Comparison of ENCODE assay signal across 31 cellular contexts in the genomic region with DNA sequence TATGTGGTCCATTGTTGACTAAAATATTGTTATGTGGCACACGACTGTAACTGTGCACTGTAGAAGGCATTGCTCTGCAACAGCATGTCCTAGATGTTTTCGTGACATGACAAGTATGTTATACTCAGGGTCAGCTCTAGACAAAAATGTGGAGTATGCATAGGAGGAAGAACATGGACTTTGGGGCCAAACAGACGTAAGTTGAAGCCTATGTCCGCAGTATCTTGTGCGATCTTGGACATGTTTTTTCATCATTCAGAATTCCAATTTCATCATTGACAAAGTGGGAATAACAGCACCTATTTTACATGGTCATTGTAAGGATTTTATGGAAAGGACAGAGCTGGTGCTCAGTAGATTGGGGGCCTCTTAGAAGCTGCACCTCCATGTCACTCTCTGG. TPM values are rescaled to one million over a fixed set of nuclear protein-coding genes. Genes with fewer than 3 reads are reported as not detected.
"Had no signal": no experiment of that assay in that cellular context is flagged by ENCODE, and none has a peak within 500 bp of the region (broad histone marks: within the 10 kb centered on the region; RNA-seq: fewer than 3 reads in every experiment).

No MANE protein-coding gene starts in this region.

- H3K9me3 Mint-ChIP-seq: activated CD4-positive, alpha-beta T cell treated with anti-CD3 and anti-CD28 coated beads, Interleukin-2, amount 10 ng/mL, durations not matched to agents 7 days and 5 days; activated CD8-positive, alpha-beta T cell treated with anti-CD3 and anti-CD28 coated beads for 36 hours; activated naive CD4-positive, alpha-beta T cell treated with anti-CD3 and anti-CD28 coated beads, Interleukin-2, amount 10 ng/mL, durations not matched to agents 7 days and 5 days; activated naive CD4-positive, alpha-beta T cell treated with anti-CD3 and anti-CD28 coated beads, Interleukin-2, amount 50 U/mL, for 72 hours; activated naive CD8-positive, alpha-beta T cell treated with anti-CD3 and anti-CD28 coated beads, Interleukin-2, amount 10 ng/mL, durations not matched to agents 7 days and 5 days; activated T-cell treated with anti-CD3 and anti-CD28 coated beads, Interleukin-2, amount 50 U/mL, for 24 hours; activated T-cell treated with anti-CD3 and anti-CD28 coated beads, Interleukin-2, amount 50 U/mL, for 72 hours; brain; T-helper 2 cell treated with Interferon-gamma antibody and Interleukin-4, amounts not matched to agents 5 μg/mL and 100 μg/mL, for 36 hours had no signal

- H3K27ac Mint-ChIP-seq: activated CD4-positive, alpha-beta T cell treated with anti-CD3 and anti-CD28 coated beads, Interleukin-2, amount 10 ng/mL, durations not matched to agents 7 days and 5 days; activated CD8-positive, alpha-beta T cell treated with anti-CD3 and anti-CD28 coated beads for 36 hours; activated naive CD4-positive, alpha-beta T cell treated with anti-CD3 and anti-CD28 coated beads, Interleukin-2, amount 10 ng/mL, durations not matched to agents 7 days and 5 days; activated naive CD4-positive, alpha-beta T cell treated with anti-CD3 and anti-CD28 coated beads, Interleukin-2, amount 50 U/mL, for 72 hours; activated naive CD8-positive, alpha-beta T cell treated with anti-CD3 and anti-CD28 coated beads, Interleukin-2, amount 10 ng/mL, durations not matched to agents 7 days and 5 days; activated T-cell treated with anti-CD3 and anti-CD28 coated beads, Interleukin-2, amount 50 U/mL, for 24 hours; activated T-cell treated with anti-CD3 and anti-CD28 coated beads, Interleukin-2, amount 50 U/mL, for 72 hours; T-helper 17 cell; T-helper 2 cell treated with Interferon-gamma antibody and Interleukin-4, amounts not matched to agents 5 μg/mL and 100 μg/mL, for 36 hours had no signal

- H3K4me1 ChIP-seq: ascending aorta, breast epithelium, colonic mucosa, foreskin keratinocyte had no signal

- H3K36me3 Mint-ChIP-seq: activated naive CD4-positive, alpha-beta T cell treated with anti-CD3 and anti-CD28 coated beads, Interleukin-2, amount 10 ng/mL, durations not matched to agents 7 days and 5 days; activated naive CD4-positive, alpha-beta T cell treated with anti-CD3 and anti-CD28 coated beads, Interleukin-2, amount 50 U/mL, for 72 hours; activated naive CD8-positive, alpha-beta T cell treated with anti-CD3 and anti-CD28 coated beads, Interleukin-2, amount 10 ng/mL, durations not matched to agents 7 days and 5 days; brain had no signal

- H3K27me3 ChIP-seq: ascending aorta, breast epithelium, cardiac muscle cell, colonic mucosa, gastrocnemius medialis, heart left ventricle had no signal

- DNase-seq: activated CD4-positive, alpha-beta T cell treated with anti-CD3 and anti-CD28 coated beads for 1 hour; activated CD4-positive, alpha-beta T cell treated with anti-CD3 and anti-CD28 coated beads for 4 hours; activated CD4-positive, alpha-beta T cell treated with anti-CD3 and anti-CD28 coated beads, Interleukin-2, amount 10 ng/mL, durations not matched to agents 7 days and 5 days; activated CD4-positive, alpha-beta T cell treated with anti-CD3 and anti-CD28 coated beads, Interleukin-2, amount 50 U/mL, for 4 hours; activated CD8-positive, alpha-beta memory T cell treated with anti-CD3 and anti-CD28 coated beads for 24 hours; activated CD8-positive, alpha-beta memory T cell treated with anti-CD3 and anti-CD28 coated beads, Interleukin-2, amount 50 U/mL, for 4 hours; activated CD8-positive, alpha-beta T cell treated with anti-CD3 and anti-CD28 coated beads for 36 hours; activated gamma-delta T cell; activated naive CD4-positive, alpha-beta T cell; activated naive CD4-positive, alpha-beta T cell treated with anti-CD3 and anti-CD28 coated beads, Interleukin-2, amount 10 ng/mL, durations not matched to agents 7 days and 5 days; activated naive CD8-positive, alpha-beta T cell treated with anti-CD3 and anti-CD28 coated beads, Interleukin-2, amount 10 ng/mL, durations not matched to agents 7 days and 5 days; activated T-cell treated with anti-CD3 and anti-CD28 coated beads for 4 hours; activated T-cell treated with anti-CD3 and anti-CD28 coated beads, Interleukin-2, amount 50 U/mL, for 24 hours; activated T-cell treated with anti-CD3 and anti-CD28 coated beads, Interleukin-2, amount 50 U/mL, for 72 hours; central memory CD4-positive, alpha-beta T cell; cerebellar nuclear complex; colonic mucosa; effector CD8-positive, alpha-beta T cell; foreskin keratinocyte; gastrocnemius medialis; glutamatergic neuron; heart left ventricle; T-helper 1 cell; T-helper 17 cell; T1000 had no signal

- ATAC-seq: activated CD8-positive, alpha-beta T cell treated with anti-CD3 and anti-CD28 coated beads for 36 hours; activated naive CD4-positive, alpha-beta T cell treated with anti-CD3 and anti-CD28 coated beads, Interleukin-2, amount 50 U/mL, for 72 hours; activated T-cell treated with anti-CD3 and anti-CD28 coated beads, Interleukin-2, amount 50 U/mL, for 72 hours; foreskin keratinocyte; gastrocnemius medialis; heart left ventricle; T-helper 17 cell had no signal

- H3K4me3 ChIP-seq: ascending aorta, breast epithelium, cardiac muscle cell, colonic mucosa, gastrocnemius medialis, heart left ventricle had no signal

- H3K4me1 Mint-ChIP-seq: activated CD4-positive, alpha-beta T cell treated with anti-CD3 and anti-CD28 coated beads, Interleukin-2, amount 10 ng/mL, durations not matched to agents 7 days and 5 days; activated naive CD4-positive, alpha-beta T cell treated with anti-CD3 and anti-CD28 coated beads, Interleukin-2, amount 10 ng/mL, durations not matched to agents 7 days and 5 days; activated naive CD8-positive, alpha-beta T cell treated with anti-CD3 and anti-CD28 coated beads, Interleukin-2, amount 10 ng/mL, durations not matched to agents 7 days and 5 days had no signal

- H3K27me3 Mint-ChIP-seq: activated CD4-positive, alpha-beta T cell treated with anti-CD3 and anti-CD28 coated beads, Interleukin-2, amount 10 ng/mL, durations not matched to agents 7 days and 5 days; activated naive CD8-positive, alpha-beta T cell treated with anti-CD3 and anti-CD28 coated beads, Interleukin-2, amount 10 ng/mL, durations not matched to agents 7 days and 5 days had no signal

- H3K36me3 ChIP-seq: ascending aorta, breast epithelium, cardiac muscle cell, colonic mucosa, gastrocnemius medialis, heart left ventricle had no signal

- H3K27ac ChIP-seq: ascending aorta, breast epithelium, cardiac muscle cell, colonic mucosa, foreskin keratinocyte, gastrocnemius medialis, heart left ventricle had no signal

- H3K4me3 Mint-ChIP-seq: activated CD4-positive, alpha-beta T cell treated with anti-CD3 and anti-CD28 coated beads, Interleukin-2, amount 10 ng/mL, durations not matched to agents 7 days and 5 days; activated CD8-positive, alpha-beta T cell treated with anti-CD3 and anti-CD28 coated beads for 36 hours; activated naive CD4-positive, alpha-beta T cell treated with anti-CD3 and anti-CD28 coated beads, Interleukin-2, amount 10 ng/mL, durations not matched to agents 7 days and 5 days; activated naive CD8-positive, alpha-beta T cell treated with anti-CD3 and anti-CD28 coated beads, Interleukin-2, amount 10 ng/mL, durations not matched to agents 7 days and 5 days; activated T-cell treated with anti-CD3 and anti-CD28 coated beads, Interleukin-2, amount 50 U/mL, for 24 hours; activated T-cell treated with anti-CD3 and anti-CD28 coated beads, Interleukin-2, amount 50 U/mL, for 72 hours; brain; T-helper 17 cell; T-helper 2 cell treated with Interferon-gamma antibody and Interleukin-4, amounts not matched to agents 5 μg/mL and 100 μg/mL, for 36 hours had no signal

- H3K9me3 ChIP-seq: ascending aorta, breast epithelium, colonic mucosa, gastrocnemius medialis, heart left ventricle had no signal

RNA-seq across cellular contexts. Expression of gene PROM1, which starts 27.7 kb away (rescaled TPM):
- total RNA-seq: activated CD4-positive, alpha-beta T cell treated with anti-CD3 and anti-CD28 coated beads, Interleukin-2, amount 10 ng/mL, durations not matched to agents 7 days and 5 days; activated naive CD8-positive, alpha-beta T cell treated with anti-CD3 and anti-CD28 coated beads, Interleukin-2, amount 10 ng/mL, durations not matched to agents 7 days and 5 days; foreskin keratinocyte; T-helper 17 cell had no signal
- polyA plus RNA-seq: foreskin keratinocyte had no signal
